ENCODE assay signal across 18 cellular contexts in the genomic region with DNA sequence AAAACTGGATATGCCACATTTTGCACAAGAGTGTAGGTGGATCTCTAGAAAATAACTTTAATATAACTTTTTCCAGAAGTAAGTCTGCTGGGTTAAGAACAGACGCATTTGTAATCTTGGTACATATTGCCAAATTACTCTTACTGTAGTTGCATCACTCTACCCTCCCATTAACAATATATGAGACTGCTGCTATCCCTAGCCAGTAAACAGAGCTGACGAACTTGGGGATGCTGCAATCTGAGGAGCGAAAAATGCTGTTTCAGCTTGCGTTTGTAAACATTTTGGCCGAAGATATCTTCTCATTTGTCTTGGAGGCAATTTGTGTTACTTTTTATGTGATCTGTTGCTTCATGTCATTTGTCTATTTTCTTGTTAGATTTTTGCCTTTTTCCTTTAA.
"Had no signal": no experiment of that assay in that cellular context is flagged by ENCODE, and none has a peak within 500 bp of the region (broad histone marks: within the 10 kb centered on the region; RNA-seq: fewer than 3 reads in every experiment).

No MANE protein-coding gene starts in this region.

- H3K36me3 Mint-ChIP-seq: memory B cell had no signal

- H3K4me3 ChIP-seq: dorsolateral prefrontal cortex, gastroesophageal sphincter, left ventricle myocardium inferior, lower lobe of right lung, psoas muscle, stomach, thoracic aorta, transverse colon had no signal

- H3K4me1 ChIP-seq: gastroesophageal sphincter, left ventricle myocardium inferior, lower lobe of right lung, psoas muscle, stomach, transverse colon had no signal

- H3K4me1 Mint-ChIP-seq: immature natural killer cell, memory B cell had no signal

- DNase-seq: cortex of kidney; dorsolateral prefrontal cortex; effector CD8-positive, alpha-beta T cell; glutamatergic neuron; immature natural killer cell; left ventricle myocardium inferior; lower lobe of right lung; midbrain; psoas muscle; stimulated activated CD4-positive, alpha-beta T cell treated with anti-CD3 and anti-CD28 coated beads, Interleukin-2, amount 100 ng/mL, for 24 hours; stimulated activated naive CD4-positive, alpha-beta T cell; stomach; substantia nigra; transverse colon had no signal

- H3K27me3 Mint-ChIP-seq: memory B cell; natural killer cell treated with Interleukin-12 subunit alpha and Interleukin-12 subunit beta and Interleukin-15 and Interleukin-18, amount 100 ng/mL, for 72 hours had no signal

- H3K27ac Mint-ChIP-seq: immature natural killer cell; memory B cell; natural killer cell treated with Interleukin-12 subunit alpha and Interleukin-12 subunit beta and Interleukin-15 and Interleukin-18, amount 100 ng/mL, for 72 hours had no signal

- H3K9me3 ChIP-seq: gastroesophageal sphincter, left ventricle myocardium inferior, lower lobe of right lung, psoas muscle, stomach, thoracic aorta, transverse colon had no signal

- H3K4me3 Mint-ChIP-seq: immature natural killer cell; memory B cell; natural killer cell treated with Interleukin-12 subunit alpha and Interleukin-12 subunit beta and Interleukin-15 and Interleukin-18, amount 100 ng/mL, for 72 hours had no signal

- H3K27me3 ChIP-seq: dorsolateral prefrontal cortex, gastroesophageal sphincter, stomach, transverse colon had no signal

- H3K36me3 ChIP-seq: gastroesophageal sphincter, left ventricle myocardium inferior, lower lobe of right lung, stomach, thoracic aorta, transverse colon had no signal

- H3K27ac ChIP-seq: dorsolateral prefrontal cortex, gastroesophageal sphincter, left ventricle myocardium inferior, lower lobe of right lung, psoas muscle, stomach, thoracic aorta, transverse colon had no signal
